Comparison of ENCODE assay signal across 1 cellular context in the genomic region with DNA sequence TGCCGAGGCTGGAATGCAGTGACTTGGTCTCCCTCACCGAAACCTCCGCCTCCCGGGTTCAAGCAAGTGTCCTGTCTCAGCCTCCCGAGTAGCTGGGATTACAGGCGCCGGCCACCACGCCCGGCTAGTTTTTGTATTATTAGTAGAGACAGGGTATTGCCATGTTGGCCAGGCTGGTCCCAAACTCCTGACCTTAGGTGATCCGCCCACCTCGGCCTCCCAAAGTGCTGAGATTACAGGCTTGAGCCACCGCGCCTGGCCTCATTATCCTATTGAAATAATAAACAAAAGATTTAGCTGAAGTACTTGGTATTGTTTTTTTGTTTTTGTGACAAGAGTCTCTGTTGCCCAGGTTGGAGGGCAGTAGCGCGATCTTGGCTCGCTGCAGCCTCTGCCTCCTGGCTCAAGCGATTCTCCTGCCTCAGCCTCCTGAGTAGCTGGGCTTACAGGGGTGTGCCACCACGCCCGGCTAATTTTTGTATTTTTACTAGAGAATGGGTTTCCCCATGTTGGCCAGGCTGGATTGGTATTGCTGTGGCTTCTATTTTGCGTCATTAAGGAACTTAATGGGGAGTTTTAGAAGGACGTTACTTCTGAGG.
TF ChIP-seq lines count a peak whose summit lies in the region.

No MANE protein-coding gene starts in this region.

TF ChIP-seq in WTC11, 78 proteins besides CTCF, POLR2A, EP300 and RAD21 (continued from another document):
- TF ChIP-seq, protein P1, sequence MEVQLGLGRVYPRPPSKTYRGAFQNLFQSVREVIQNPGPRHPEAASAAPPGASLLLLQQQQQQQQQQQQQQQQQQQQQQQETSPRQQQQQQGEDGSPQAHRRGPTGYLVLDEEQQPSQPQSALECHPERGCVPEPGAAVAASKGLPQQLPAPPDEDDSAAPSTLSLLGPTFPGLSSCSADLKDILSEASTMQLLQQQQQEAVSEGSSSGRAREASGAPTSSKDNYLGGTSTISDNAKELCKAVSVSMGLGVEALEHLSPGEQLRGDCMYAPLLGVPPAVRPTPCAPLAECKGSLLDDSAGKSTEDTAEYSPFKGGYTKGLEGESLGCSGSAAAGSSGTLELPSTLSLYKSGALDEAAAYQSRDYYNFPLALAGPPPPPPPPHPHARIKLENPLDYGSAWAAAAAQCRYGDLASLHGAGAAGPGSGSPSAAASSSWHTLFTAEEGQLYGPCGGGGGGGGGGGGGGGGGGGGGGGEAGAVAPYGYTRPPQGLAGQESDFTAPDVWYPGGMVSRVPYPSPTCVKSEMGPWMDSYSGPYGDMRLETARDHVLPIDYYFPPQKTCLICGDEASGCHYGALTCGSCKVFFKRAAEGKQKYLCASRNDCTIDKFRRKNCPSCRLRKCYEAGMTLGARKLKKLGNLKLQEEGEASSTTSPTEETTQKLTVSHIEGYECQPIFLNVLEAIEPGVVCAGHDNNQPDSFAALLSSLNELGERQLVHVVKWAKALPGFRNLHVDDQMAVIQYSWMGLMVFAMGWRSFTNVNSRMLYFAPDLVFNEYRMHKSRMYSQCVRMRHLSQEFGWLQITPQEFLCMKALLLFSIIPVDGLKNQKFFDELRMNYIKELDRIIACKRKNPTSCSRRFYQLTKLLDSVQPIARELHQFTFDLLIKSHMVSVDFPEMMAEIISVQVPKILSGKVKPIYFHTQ (CRISPR knock-in tag; IDR thresholded peaks at IDR 0.05): no peak
- TF ChIP-seq, protein P2, sequence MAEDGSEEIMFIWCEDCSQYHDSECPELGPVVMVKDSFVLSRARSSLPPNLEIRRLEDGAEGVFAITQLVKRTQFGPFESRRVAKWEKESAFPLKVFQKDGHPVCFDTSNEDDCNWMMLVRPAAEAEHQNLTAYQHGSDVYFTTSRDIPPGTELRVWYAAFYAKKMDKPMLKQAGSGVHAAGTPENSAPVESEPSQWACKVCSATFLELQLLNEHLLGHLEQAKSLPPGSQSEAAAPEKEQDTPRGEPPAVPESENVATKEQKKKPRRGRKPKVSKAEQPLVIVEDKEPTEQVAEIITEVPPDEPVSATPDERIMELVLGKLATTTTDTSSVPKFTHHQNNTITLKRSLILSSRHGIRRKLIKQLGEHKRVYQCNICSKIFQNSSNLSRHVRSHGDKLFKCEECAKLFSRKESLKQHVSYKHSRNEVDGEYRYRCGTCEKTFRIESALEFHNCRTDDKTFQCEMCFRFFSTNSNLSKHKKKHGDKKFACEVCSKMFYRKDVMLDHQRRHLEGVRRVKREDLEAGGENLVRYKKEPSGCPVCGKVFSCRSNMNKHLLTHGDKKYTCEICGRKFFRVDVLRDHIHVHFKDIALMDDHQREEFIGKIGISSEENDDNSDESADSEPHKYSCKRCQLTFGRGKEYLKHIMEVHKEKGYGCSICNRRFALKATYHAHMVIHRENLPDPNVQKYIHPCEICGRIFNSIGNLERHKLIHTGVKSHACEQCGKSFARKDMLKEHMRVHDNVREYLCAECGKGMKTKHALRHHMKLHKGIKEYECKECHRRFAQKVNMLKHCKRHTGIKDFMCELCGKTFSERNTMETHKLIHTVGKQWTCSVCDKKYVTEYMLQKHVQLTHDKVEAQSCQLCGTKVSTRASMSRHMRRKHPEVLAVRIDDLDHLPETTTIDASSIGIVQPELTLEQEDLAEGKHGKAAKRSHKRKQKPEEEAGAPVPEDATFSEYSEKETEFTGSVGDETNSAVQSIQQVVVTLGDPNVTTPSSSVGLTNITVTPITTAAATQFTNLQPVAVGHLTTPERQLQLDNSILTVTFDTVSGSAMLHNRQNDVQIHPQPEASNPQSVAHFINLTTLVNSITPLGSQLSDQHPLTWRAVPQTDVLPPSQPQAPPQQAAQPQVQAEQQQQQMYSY (CRISPR knock-in tag; IDR thresholded peaks at IDR 0.05): no peak
- no peak for TF ChIP-seq TEAD4 (CRISPR knock-in tag; IDR thresholded peaks at IDR 0.05)
- no peak for TF ChIP-seq SP1 (CRISPR knock-in tag; conservative IDR thresholded peaks at IDR 0.05)
- TF ChIP-seq SMAD3 (CRISPR knock-in tag; IDR thresholded peaks at IDR 0.05; ENCODE audit: borderline replicate concordance): no peak
